In genomic region chr19:10864538-10864899, GRCh38 we compare ENCODE assay signal across 1 cellular context.
TF ChIP-seq lines count a peak whose summit lies in the region.

No MANE protein-coding gene starts in this region.

TF ChIP-seq in K562, 482 proteins besides CTCF, POLR2A, EP300 and RAD21 (continued from another document and continues in another):
- TF ChIP-seq ZNF764 (CRISPR knock-in tag; IDR thresholded peaks at IDR 0.05; ENCODE audit: low read depth) (0 out of 2 replicates have a peak, but pooled peaks have one; percentile 9), ZBED1 (IDR thresholded peaks at IDR 0.05) (no peak), NBN (IDR thresholded peaks at IDR 0.05; ENCODE audit: low read depth) (peak; percentile 70; the same call in 1 of the 2 replicates), MBD1 (CRISPR knock-in tag; IDR thresholded peaks at IDR 0.05) (no peak), KAT7 (CRISPR knock-in tag; IDR thresholded peaks at IDR 0.05; ENCODE audit: borderline replicate concordance) (0 out of 2 replicates have a peak, but pooled peaks have one; percentile 46), NFATC3 (IDR thresholded peaks at IDR 0.05) (peak; percentile 25; the same call in 1 of the 2 replicates), RREB1 (CRISPR knock-in tag; IDR thresholded peaks at IDR 0.05) (no peak), TFAM (CRISPR knock-in tag; conservative IDR thresholded peaks at IDR 0.05) (no peak), ZNF830 (CRISPR knock-in tag; IDR thresholded peaks at IDR 0.05) (no peak), ATF3 (IDR thresholded peaks at IDR 0.05) (no peak), ATF3 (CRISPR knock-in tag; conservative IDR thresholded peaks at IDR 0.05) (no peak), PTTG1 (tag; IDR thresholded peaks at IDR 0.05; ENCODE audit: low read depth) (no peak), RB1 (IDR thresholded peaks at IDR 0.05; ENCODE audit: low read depth) (peak; percentile 23; the same call in 1 of the 2 replicates), TBP (optimal IDR thresholded peaks at IDR 0.05; ENCODE audit: low read depth, low read length) (no peak), MAZ (CRISPR knock-in tag; conservative IDR thresholded peaks at IDR 0.05 in 1 of 2, IDR thresholded peaks at IDR 0.05 in 1 of 2) (peak; percentile 40 to 62; a peak in 1 of 4 replicates), CEBPG (CRISPR knock-in tag; IDR thresholded peaks at IDR 0.05) (no peak), CEBPG (tag; conservative IDR thresholded peaks at IDR 0.05 in 1 of 2, IDR thresholded peaks at IDR 0.05 in 1 of 2) (no peak), ZC3H11A (IDR thresholded peaks at IDR 0.05; ENCODE audit: low read depth, low read length) (no peak), ZNF655 (CRISPR knock-in tag; IDR thresholded peaks at IDR 0.05) (no peak), HDGF (IDR thresholded peaks at IDR 0.05) (peak; percentile 65; the same call in 1 of the 2 replicates), RBM39 (optimal IDR thresholded peaks at IDR 0.05; ENCODE audit: low read depth, low read length) (no peak), THRB (CRISPR knock-in tag; conservative IDR thresholded peaks at IDR 0.05) (0 out of 2 replicates have a peak, but pooled peaks have one; percentile 72), AFF4 (CRISPR knock-in tag; IDR thresholded peaks at IDR 0.05) (no peak), ETV6 (IDR thresholded peaks at IDR 0.05; ENCODE audit: borderline replicate concordance in 1 of 2, low read depth in 2 of 2, low read length in 1 of 2) (no peak), ETV6 (CRISPR knock-in tag; IDR thresholded peaks at IDR 0.05; ENCODE audit: borderline replicate concordance) (no peak), ZBTB26 (CRISPR knock-in tag; IDR thresholded peaks at IDR 0.05) (no peak), MAFG (tag; conservative IDR thresholded peaks at IDR 0.05) (no peak), CTCFL (IDR thresholded peaks at IDR 0.05; ENCODE audit: borderline replicate concordance, insufficient read depth, low read depth, low read length, poor library complexity, severe bottlenecking) (peak; percentile 71), ZBTB1 (CRISPR knock-in tag; IDR thresholded peaks at IDR 0.05; ENCODE audit: borderline replicate concordance, low read depth) (no peak), KAT8 (IDR thresholded peaks at IDR 0.05; ENCODE audit: low read depth) (no peak), ZNF609 (CRISPR knock-in tag; IDR thresholded peaks at IDR 0.05; ENCODE audit: borderline replicate concordance) (no peak), CHCHD3 (CRISPR knock-in tag; IDR thresholded peaks at IDR 0.05) (no peak), SRSF1 (IDR thresholded peaks at IDR 0.05; ENCODE audit: low read depth, low read length) (no peak), SPI1 (IDR thresholded peaks at IDR 0.05; ENCODE audit: borderline replicate concordance, low read depth, low read length) (no peak)
